Comparison of ENCODE assay signal across 10 cellular contexts in genomic region chr18:22032392-22032961, GRCh38.
DNase-seq lines count a peak whose midpoint lies in the region; ATAC-seq and FAIRE-seq lines count a peak whose summit lies in the region.
"Had no signal": no experiment of that assay in that cellular context is flagged by ENCODE, and none has a peak within 500 bp of the region (broad histone marks: within the 10 kb centered on the region; RNA-seq: fewer than 3 reads in every experiment).

No MANE protein-coding gene starts in this region.

- ATAC-seq in HG03108 (IDR thresholded peaks at IDR 0.05; ENCODE audit: unreplicated experiment): no peak

- DNase-seq in DMS53 (lab: John Stamatoyannopoulos, UW): peak; percentile 43
- no peak for DNase-seq in DMS53 treated with DMSO at 0.1 percent for 48 hours (lab: John Stamatoyannopoulos, UW; ENCODE audit: unreplicated experiment)
- peak; percentile 96 for DNase-seq in RKO (ENCODE audit: low spot score)
- DNase-seq in glomerular endothelial cell (ENCODE audit: extremely low read depth, low read depth, low spot score): peak; percentile 29
- peak; percentile 92 for DNase-seq in urothelium cell line (ENCODE audit: low spot score)
- no peak for DNase-seq in germinal center (ENCODE audit: low spot score)
- DNase-seq in MV-4-11 (lab: John Stamatoyannopoulos, UW): no peak
- DNase-seq: activated B cell treated with CpG ODN at 0.5 μM for 24 hours, NCI-H1930 had no signal

- FAIRE-seq in urothelium cell line (lab: Jason Lieb, UNC): peak; percentile 97

Comparison
In these comparisons a context has a peak if more than half of its experiments do, and no peak if none do; other contexts are left out.
1. DNase-seq: peak in DMS53 (single experiment), RKO (single experiment), glomerular endothelial cell (single experiment) and urothelium cell line (single experiment); none in DMS53 treated with DMSO at 0.1 percent for 48 hours (single experiment), germinal center (single experiment) and MV-4-11 (single experiment).